20 cellular contexts compared by ENCODE assay signal in the genomic region with DNA sequence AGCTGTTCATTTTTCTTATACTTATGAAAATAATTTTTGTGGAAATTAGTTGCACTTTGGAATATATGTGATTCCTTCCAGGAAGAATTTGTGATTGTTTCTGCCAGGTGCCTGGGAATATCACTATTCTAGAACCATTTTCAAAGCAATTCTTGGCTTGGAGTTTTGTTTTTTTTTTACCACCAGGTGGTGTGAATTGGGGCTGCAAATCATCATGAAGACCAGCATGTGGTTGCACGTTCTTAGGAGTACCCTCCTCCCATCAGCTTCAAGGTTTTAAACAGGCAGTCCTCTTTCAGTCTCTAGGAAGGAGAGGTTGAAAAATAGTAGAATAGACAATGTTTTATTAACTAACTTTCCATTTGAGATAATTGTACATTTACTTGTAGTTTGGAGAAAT.
"Had no signal": no experiment of that assay in that cellular context is flagged by ENCODE, and none has a peak within 500 bp of the region (broad histone marks: within the 10 kb centered on the region; RNA-seq: fewer than 3 reads in every experiment).

No MANE protein-coding gene starts in this region.

- H3K27me3 Mint-ChIP-seq: dendritic cell treated with granulocyte-macrophage colony-stimulating factor and Interleukin-4, amounts not matched to agents 40 ng/mL and 50 ng/mL, for 4 days; effector memory CD8-positive, alpha-beta T cell; naive B cell; stimulated activated naive B cell treated with anti-CD40 and anti-IgM and Interleukin-4, amounts not matched to agents 10 μg/mL and 1 μg/mL and 100 μg/mL, for 72 hours; stimulated activated naive CD8-positive, alpha-beta T cell treated with anti-CD3 and anti-CD28 coated beads, Interleukin-15, amount 100 ng/mL, for 72 hours had no signal

- H3K4me3 ChIP-seq: lung, psoas muscle, right lobe of liver, testis, tibial nerve had no signal

- H3K27ac Mint-ChIP-seq: dendritic cell treated with granulocyte-macrophage colony-stimulating factor and Interleukin-4, amounts not matched to agents 40 ng/mL and 50 ng/mL, for 4 days; effector memory CD8-positive, alpha-beta T cell; naive B cell; stimulated activated naive B cell treated with anti-CD40 and anti-IgM and Interleukin-4, amounts not matched to agents 10 μg/mL and 1 μg/mL and 100 μg/mL, for 72 hours had no signal

- H3K27me3 ChIP-seq: foreskin keratinocyte, neutrophil, right lobe of liver, testis, tibial nerve had no signal

- ATAC-seq: effector memory CD8-positive, alpha-beta T cell; foreskin keratinocyte; left colon; left ventricle myocardium superior; psoas muscle; right lobe of liver; stimulated activated naive B cell treated with anti-CD40 and anti-IgM and Interleukin-4, amounts not matched to agents 10 μg/mL and 1 μg/mL and 100 μg/mL, for 72 hours; stimulated activated naive CD8-positive, alpha-beta T cell treated with anti-CD3 and anti-CD28 coated beads, Interleukin-15, amount 100 ng/mL, for 72 hours had no signal

- H3K4me1 ChIP-seq: foreskin keratinocyte, right lobe of liver, testis had no signal

- H3K4me3 Mint-ChIP-seq: dendritic cell treated with granulocyte-macrophage colony-stimulating factor and Interleukin-4, amounts not matched to agents 40 ng/mL and 50 ng/mL, for 4 days; stimulated activated naive B cell treated with anti-CD40 and anti-IgM and Interleukin-4, amounts not matched to agents 10 μg/mL and 1 μg/mL and 100 μg/mL, for 72 hours; stimulated activated naive CD8-positive, alpha-beta T cell treated with anti-CD3 and anti-CD28 coated beads, Interleukin-15, amount 100 ng/mL, for 72 hours had no signal

- DNase-seq: effector memory CD8-positive, alpha-beta T cell; erythroblast; foreskin keratinocyte; head of caudate nucleus; hippocampal formation; left colon; left ventricle myocardium superior; mesenchymal stem cell; naive B cell; psoas muscle; retina; right lobe of liver; stimulated activated CD4-positive, alpha-beta T cell treated with anti-CD3 and anti-CD28 coated beads, Interleukin-4, amount 100 ng/mL, for 24 hours; stimulated activated naive B cell treated with anti-CD40 and anti-IgM and Interleukin-4, amounts not matched to agents 10 μg/mL and 1 μg/mL and 100 μg/mL, for 72 hours; stimulated activated naive CD8-positive, alpha-beta T cell treated with anti-CD3 and anti-CD28 coated beads, Interleukin-15, amount 100 ng/mL, for 72 hours; testis had no signal

- H3K36me3 ChIP-seq: neutrophil, right lobe of liver had no signal

- H3K27ac ChIP-seq: foreskin keratinocyte, neutrophil, psoas muscle, right lobe of liver, testis, tibial nerve had no signal

- H3K9me3 ChIP-seq: neutrophil, right lobe of liver, testis had no signal

- H3K9me3 Mint-ChIP-seq: dendritic cell treated with granulocyte-macrophage colony-stimulating factor and Interleukin-4, amounts not matched to agents 40 ng/mL and 50 ng/mL, for 4 days; effector memory CD8-positive, alpha-beta T cell had no signal
